In the genomic region with DNA sequence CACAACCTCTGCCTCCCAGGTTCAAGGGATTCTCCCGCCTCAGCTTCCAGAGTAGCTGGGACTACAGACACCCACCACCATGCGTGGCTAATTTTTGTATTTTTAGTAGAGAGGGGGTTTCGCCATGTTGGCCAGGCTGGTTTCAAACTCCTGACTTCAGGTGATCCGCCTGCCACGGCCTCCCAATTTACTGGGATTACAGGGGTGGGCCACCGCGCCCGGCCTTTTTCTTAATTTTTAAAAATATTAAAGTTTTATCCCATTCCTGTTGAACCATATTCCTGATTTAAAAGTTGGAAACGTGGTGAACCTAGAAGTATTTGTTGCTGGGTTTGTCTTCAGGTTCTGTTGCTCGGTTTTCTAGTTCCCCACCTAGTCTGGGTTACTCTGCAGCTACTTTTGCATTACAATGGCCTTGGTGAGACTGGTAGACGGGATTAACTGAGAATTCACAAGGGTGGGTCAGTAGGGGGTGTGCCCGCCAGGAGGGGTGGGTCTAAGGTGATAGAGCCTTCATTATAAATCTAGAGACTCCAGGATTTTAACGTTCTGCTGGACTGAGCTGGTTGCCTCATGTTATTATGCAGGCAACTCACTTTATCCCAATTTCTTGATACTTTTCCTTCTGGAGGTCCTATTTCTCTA, we compare ENCODE assay signal across 7 cellular contexts. TPM values are rescaled to one million over a fixed set of nuclear protein-coding genes. Genes with fewer than 3 reads are reported as not detected.
"Had no signal": no experiment of that assay in that cellular context is flagged by ENCODE, and none has a peak within 500 bp of the region (broad histone marks: within the 10 kb centered on the region; RNA-seq: fewer than 3 reads in every experiment).

Gene NANOG, plus strand, starts transcription at position 519 of the 645 bp plus-strand sequence. CDS start 213 bp downstream, outside the sequence.

RNA-seq across cellular contexts. Expression of gene NANOG, which starts in this region (rescaled TPM):
- total RNA-seq: activated CD8-positive, alpha-beta T cell treated with anti-CD3 and anti-CD28 coated beads for 36 hours; activated naive CD8-positive, alpha-beta T cell treated with anti-CD3 and anti-CD28 coated beads for 36 hours; activated T-cell treated with anti-CD3 and anti-CD28 coated beads, Interleukin-2, amount 50 U/mL, for 72 hours; activated T-helper 2 cell treated with anti-CD3 and anti-CD28 coated beads, Interferon-gamma antibody, Interleukin-2, Interleukin-4, amounts not matched to agents 10 μg/mL and 5 μg/mL and 100 μg/mL, durations not matched to agents 14 hours and 24 hours and 36 hours; PC-3; SJSA1; T-helper 1 cell treated with Interleukin-12 subunit alpha and Interleukin-12 subunit beta and Interleukin-4 antibody, amounts not matched to agents 30 ng/mL and 1 ng/mL, for 36 hours had no signal
